In genomic region chr1:10979483-10979920, GRCh38 we compare ENCODE assay signal across 12 cellular contexts. TPM values are rescaled to one million over a fixed set of nuclear protein-coding genes. Genes with fewer than 3 reads are reported as not detected.
DNase-seq lines count a peak whose midpoint lies in the region; TF ChIP-seq lines count a peak whose summit lies in the region.
"Had no signal": no experiment of that assay in that cellular context is flagged by ENCODE, and none has a peak within 500 bp of the region (broad histone marks: within the 10 kb centered on the region; RNA-seq: fewer than 3 reads in every experiment).

No MANE protein-coding gene starts in this region.

- H3K9me3 Mint-ChIP-seq in type B pancreatic cell: no peaks in the 10 kb centered on the region
- H3K9me3 Mint-ChIP-seq: nephron progenitor cell had no signal

- intact Hi-C loops in PC-9 (cut with micrococcal nuclease; ENCODE audit: unreplicated experiment) (no loop called here), esophagus squamous epithelium (cut with DNase I) (no loop called here)

- H3K79me2 ChIP-seq in PC-9 (ENCODE audit: low read depth): no peaks in the 10 kb centered on the region

- H4K20me1 ChIP-seq in PC-9 (ENCODE audit: insufficient read depth): no peaks in the 10 kb centered on the region

- TF ChIP-seq CTCF in PC-9 (conservative IDR thresholded peaks at IDR 0.05) (no peak), esophagus squamous epithelium (IDR thresholded peaks at IDR 0.05) (no peak), type B pancreatic cell (conservative IDR thresholded peaks at IDR 0.05) (no peak), GM20000 (IDR thresholded peaks at IDR 0.05; ENCODE audit: extremely low read depth, missing control alignments) (no peak)

- peaks cover 31% of the 10 kb centered on the region for H3K27me3 Mint-ChIP-seq in type B pancreatic cell

- H3K4me3 Mint-ChIP-seq in type B pancreatic cell: no peak overlapping the region
- H3K4me3 Mint-ChIP-seq: nephron progenitor cell had no signal

- peak overlapping the region; percentile 59; the same call in 1 of the 2 replicates for H3K4me2 ChIP-seq in PC-9

- H3F3A ChIP-seq in PC-9 (ENCODE audit: insufficient read depth, low read depth): peaks cover 6% of the 10 kb centered on the region; the same call in 1 of the 2 replicates

- CTCF ChIA-PET in PC-9 (lab: Charles Lee): interaction anchor here (0.7 kb wide), 1 partner anchor 1407 kb away, joined by 4 read pairs; no protein-coding TSS in a partner anchor

- H3K36me3 Mint-ChIP-seq in type B pancreatic cell: no peaks in the 10 kb centered on the region

- no peaks in the 10 kb centered on the region for H3K27me3 ChIP-seq in PC-9 (ENCODE audit: insufficient read depth, low read depth)
- peaks cover 0 to 45% (median 0%) of the 10 kb centered on the region in 4 donors for H3K27me3 ChIP-seq in esophagus squamous epithelium
- no peaks in the 10 kb centered on the region for H3K27me3 ChIP-seq in effector memory CD4-positive, alpha-beta T cell (replicated peaks; ENCODE audit: control insufficient read depth, insufficient read depth, low read length, poor library complexity, severe bottlenecking)

- H3K4me3 ChIP-seq in PC-9: no peak overlapping the region
- peak overlapping the region in 1 of 4 donors; percentile 25 for H3K4me3 ChIP-seq in esophagus squamous epithelium
- H3K4me3 ChIP-seq in effector memory CD4-positive, alpha-beta T cell (ENCODE audit: insufficient read depth, low read depth, low read length, poor library complexity, severe bottlenecking): no peak overlapping the region

- no TSS peak for BruUV-seq in PC-9 (replicated peaks; lab: Mats Ljungman, UMichigan)

- H3K36me3 ChIP-seq in PC-9 (ENCODE audit: low read depth) (no peaks in the 10 kb centered on the region), esophagus squamous epithelium (no peaks in the 10 kb centered on the region)
- H3K36me3 ChIP-seq in effector memory CD4-positive, alpha-beta T cell (ENCODE audit: control insufficient read depth, insufficient read depth, low read length): no peaks in the 10 kb centered on the region

- no peaks in the 10 kb centered on the region for H3K9me2 ChIP-seq in PC-9 (ENCODE audit: insufficient read depth)

- TF ChIP-seq POLR2A in esophagus squamous epithelium (IDR thresholded peaks at IDR 0.05): no peak

- WGBS in esophagus squamous epithelium, 2 donors: 56 to 62% methylated on average over 10 to 12 of the region's 13 CpGs

- DNase-seq in PC-9 (no peak), esophagus squamous epithelium (lab: John Stamatoyannopoulos, UW) (no peak), middle frontal gyrus (ENCODE audit: extremely low spot score, low spot score) (peak; percentile 48), type B pancreatic cell (ENCODE audit: extremely low spot score, unreplicated experiment) (no peak), GM20000 (ENCODE audit: low spot score) (no peak)
- DNase-seq in activated CD4-positive, alpha-beta T cell treated with anti-CD3 and anti-CD28 coated beads, Interleukin-2, amount 50 U/mL, for 1 hour: no peak
- no peak for DNase-seq in effector memory CD4-positive, alpha-beta T cell
- DNase-seq: activated T-cell treated with anti-CD3 and anti-CD28 coated beads, Interleukin-2, amount 50 U/mL, for 48 hours; NCI-H1436; SW 1271 had no signal

- H2AFZ ChIP-seq in PC-9: no peak overlapping the region

- H3K4me1 ChIP-seq in PC-9 (replicated peaks; ENCODE audit: insufficient read depth) (no peaks in the 10 kb centered on the region; the same call in none of the 2 replicates), esophagus squamous epithelium (peaks cover 23 to 52% (median 26%) of the 10 kb centered on the region in 3 donors)
- no peaks in the 10 kb centered on the region for H3K4me1 ChIP-seq in effector memory CD4-positive, alpha-beta T cell (ENCODE audit: control insufficient read depth, insufficient read depth, low read length, poor library complexity, severe bottlenecking)

- no peak overlapping the region for H3K27ac ChIP-seq in PC-9
- H3K27ac ChIP-seq in esophagus squamous epithelium: peak overlapping the region in 3 of 4 donors; percentile 48 to 81 (median 73)
- no peak overlapping the region for H3K27ac ChIP-seq in effector memory CD4-positive, alpha-beta T cell (ENCODE audit: insufficient read depth, low read length, poor library complexity, severe bottlenecking)
- H3K27ac ChIP-seq: epithelial cell of prostate had no signal

- peak overlapping the region; percentile 26 for H3K27ac Mint-ChIP-seq in type B pancreatic cell
- H3K27ac Mint-ChIP-seq: nephron progenitor cell had no signal

- peaks cover 9% of the 10 kb centered on the region for H3K4me1 Mint-ChIP-seq in type B pancreatic cell (ENCODE audit: unreplicated experiment)

- H3K9me3 ChIP-seq in PC-9 (ENCODE audit: insufficient read depth, low read depth): no peaks in the 10 kb centered on the region
- no peaks in the 10 kb centered on the region for H3K9me3 ChIP-seq in esophagus squamous epithelium
- H3K9me3 ChIP-seq in effector memory CD4-positive, alpha-beta T cell (ENCODE audit: control insufficient read depth, low read length): no peaks in the 10 kb centered on the region

- POLR2A ChIA-PET in PC-9 (lab: Charles Lee; ENCODE audit: unreplicated experiment): no interaction called here

RNA-seq across cellular contexts. Expression of gene TARDBP, which starts 33.0 kb away (rescaled TPM):
- total RNA-seq in PC-9 (2021): 142 and 177 TPM in 2 replicates
- 100 to 1,000 TPM in 2 of 4 donors, 10 to 100 TPM in 2; 51.2 to 110 (median 96.6) TPM for total RNA-seq in esophagus squamous epithelium
- 153 and 188 TPM in 2 replicates for total RNA-seq in type B pancreatic cell (ENCODE audit: low replicate concordance)

Comparison
In these comparisons a context has a peak if more than half of its experiments do, and no peak if none do; other contexts are left out.
1. H3K27ac ChIP-seq: peak in esophagus squamous epithelium (3 of 4); none in PC-9 (single experiment) and effector memory CD4-positive, alpha-beta T cell (single experiment).